ENCODE assay signal across 8 cellular contexts in the genomic region with DNA sequence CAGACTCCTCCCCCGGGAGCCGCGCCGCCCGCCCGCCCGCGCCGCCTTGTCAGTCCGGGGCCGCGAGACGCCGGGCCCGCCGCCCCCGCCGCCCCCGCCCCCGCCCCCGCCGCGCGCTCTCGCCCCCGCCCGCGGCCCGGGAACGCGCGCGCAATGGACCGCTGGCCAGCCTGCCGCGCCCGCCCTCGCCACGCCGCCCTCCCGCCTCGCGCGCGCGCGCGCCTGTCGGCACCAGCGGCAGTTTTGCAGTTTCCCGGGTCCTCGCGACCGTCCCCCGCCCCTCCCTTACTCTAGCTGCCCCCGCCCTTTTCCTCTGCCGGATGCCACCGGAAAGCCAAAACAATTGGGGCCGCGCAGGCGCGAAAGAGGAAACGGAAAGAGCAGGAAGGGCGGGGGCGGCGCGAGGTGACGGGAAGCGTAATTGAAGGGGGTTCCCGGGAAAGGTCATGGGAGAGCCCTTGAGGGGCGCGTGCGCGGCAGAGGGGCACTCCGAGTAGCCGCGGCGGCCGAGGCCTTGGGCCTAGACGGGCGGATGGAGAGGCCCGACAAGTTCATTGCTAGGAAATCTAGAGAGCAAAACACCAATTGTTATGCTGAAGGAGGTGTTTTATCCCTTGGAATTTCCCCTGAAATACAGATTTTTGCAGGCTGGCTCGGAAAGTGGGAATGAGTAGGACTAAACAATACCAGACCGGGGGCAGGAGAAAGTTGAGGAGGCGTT. TPM values are rescaled to one million over a fixed set of nuclear protein-coding genes. Genes with fewer than 3 reads are reported as not detected.
DNase-seq lines count a peak whose midpoint lies in the region; TF ChIP-seq lines count a peak whose summit lies in the region.

No MANE protein-coding gene starts in this region.

- TF ChIP-seq POLR2A in Raji (IDR thresholded peaks at IDR 0.05; ENCODE audit: insufficient read depth, low read depth, low read length), result peak; percentile 66

- H2AK5ac ChIP-seq in H9 (ENCODE audit: insufficient read length, low read length), result no peak overlapping the region

- H3K27me3 Mint-ChIP-seq in H9 (ENCODE audit: low read depth) (peaks cover 8% of the 10 kb centered on the region), neural crest cell (ENCODE audit: low read depth) (peaks cover 4% of the 10 kb centered on the region)

- H4K91ac ChIP-seq in H9 (ENCODE audit: insufficient read length, low read depth, low read length), result no peak overlapping the region

- H3K23me2 ChIP-seq in H9 (ENCODE audit: insufficient read length, low read depth, low read length, poor library complexity, severe bottlenecking), result peaks cover 11% of the 10 kb centered on the region

- peak overlapping the region; percentile 71 for H2BK120ac ChIP-seq in H9 (ENCODE audit: low read depth, low read length, poor library complexity, severe bottlenecking)

- H3K27ac Mint-ChIP-seq in H9 (peak overlapping the region; percentile 99), neural crest cell (ENCODE audit: unreplicated experiment) (peak overlapping the region; percentile 99)

- H3K4me2 ChIP-seq in H9 (ENCODE audit: insufficient read depth, insufficient read length, low read length), result peak overlapping the region; percentile 81

- H3K4me1 ChIP-seq in ES-I3 (ENCODE audit: insufficient read depth, low read length) (peaks cover 6% of the 10 kb centered on the region), H9 (ENCODE audit: insufficient read depth, low read length) (no peaks in the 10 kb centered on the region), stomach smooth muscle (ENCODE audit: control insufficient read depth, insufficient read depth, low read length) (peaks cover 7% of the 10 kb centered on the region)

- H2BK20ac ChIP-seq in H9 (ENCODE audit: low read depth, low read length, poor library complexity, severe bottlenecking), result no peak overlapping the region

- no peak overlapping the region for H2AFZ ChIP-seq in H9 (ENCODE audit: low read length)

- H3K27ac ChIP-seq in H9 (ENCODE audit: insufficient read length, low read depth, low read length) (peak overlapping the region; percentile 77), stomach smooth muscle (ENCODE audit: low read length) (peak overlapping the region; percentile 95)

- H3K79me2 ChIP-seq in H9 (ENCODE audit: insufficient read depth, low read length), result peaks cover 28% of the 10 kb centered on the region; the same call in 1 of the 2 replicates

- peak overlapping the region; percentile 93 for H3K18ac ChIP-seq in H9 (ENCODE audit: insufficient read length, low read depth, low read length)

- H4K8ac ChIP-seq in H9 (replicated peaks; ENCODE audit: insufficient read length, low read depth, low read length), result no peak overlapping the region

- H3K4me3 ChIP-seq in fibroblast of villous mesenchyme (ENCODE audit: low read depth, low read length) (peak overlapping the region; percentile 74), stomach smooth muscle (ENCODE audit: low read length in 2 of 2) (peak overlapping the region; percentile 60 to 94)

- no peak overlapping the region for H2BK15ac ChIP-seq in H9 (ENCODE audit: low read depth, low read length)

- no peak overlapping the region for H2BK5ac ChIP-seq in H9 (ENCODE audit: insufficient read length, low read length)

- H4K5ac ChIP-seq in H9 (ENCODE audit: insufficient read length, low read depth, low read length), result peak overlapping the region; percentile 13

- H3K36me3 Mint-ChIP-seq in H9 (ENCODE audit: insufficient read depth in 1 of 3, low read depth in 3 of 3) (no peaks in the 10 kb centered on the region; a peak in 2 of 7 replicates), neural crest cell (ENCODE audit: low read depth) (no peaks in the 10 kb centered on the region)

- H4K20me1 ChIP-seq in H9 (ENCODE audit: control insufficient read depth, insufficient read depth, insufficient read length), result no peaks in the 10 kb centered on the region

- H3K36me3 ChIP-seq in ES-I3 (ENCODE audit: insufficient read depth, low read length) (no peaks in the 10 kb centered on the region), stomach smooth muscle (ENCODE audit: control insufficient read depth in 2 of 2, insufficient read depth in 2 of 2, low read length in 2 of 2) (no peaks in the 10 kb centered on the region)

- no peak overlapping the region; the same call in 1 of the 2 replicates for H3K4ac ChIP-seq in H9 (ENCODE audit: low read depth, low read length)

- H3K9me3 Mint-ChIP-seq in H9 (no peaks in the 10 kb centered on the region; a peak in 2 of 5 replicates), neural crest cell (no peaks in the 10 kb centered on the region)

- peaks cover 3% of the 10 kb centered on the region for H3K79me1 ChIP-seq in H9 (ENCODE audit: insufficient read depth, low read depth, low read length, poor library complexity, severe bottlenecking)

- peak overlapping the region; percentile 38 for H2BK12ac ChIP-seq in H9 (ENCODE audit: insufficient read length, low read depth, low read length)

- H3K4me3 Mint-ChIP-seq in H9, result peak overlapping the region; percentile 81 to 88
- H3K4me3 Mint-ChIP-seq in neural crest cell, result peak overlapping the region; percentile 94

- H3K23ac ChIP-seq in H9 (ENCODE audit: insufficient read length, low read depth, low read length), result no peak overlapping the region

- DNase-seq in H9 (peak; percentile 97), M059J (ENCODE audit: low read depth) (peak; percentile 96), activated gamma-delta T cell (lab: John Stamatoyannopoulos, UW) (peak; percentile 95), fibroblast of villous mesenchyme (ENCODE audit: low read depth) (peak; percentile 94), neural crest cell (ENCODE audit: low read depth, low spot score) (peak; percentile 95)

- WGBS in H9 (ENCODE audit: extremely low coverage, insufficient read length, low lambda C conversion rate), result no CpG with 5 or more reads among the region's 85 CpGs

- no peaks in the 10 kb centered on the region for H3K27me3 ChIP-seq in H9 (ENCODE audit: insufficient read depth, low read length)
- H3K27me3 ChIP-seq in stomach smooth muscle (ENCODE audit: control insufficient read depth in 1 of 2, insufficient read depth in 2 of 2, low read length in 2 of 2), result no peaks in the 10 kb centered on the region

- no peak for TF ChIP-seq CTCF in H9 (conservative IDR thresholded peaks at IDR 0.05)
- no peak for TF ChIP-seq CTCF in fibroblast of villous mesenchyme (IDR thresholded peaks at IDR 0.05; ENCODE audit: insufficient read depth, low read depth, low read length)
- no peak for TF ChIP-seq CTCF in neural crest cell (conservative IDR thresholded peaks at IDR 0.05)

- H3K9ac ChIP-seq in ES-I3 (ENCODE audit: low read depth, low read length) (peak overlapping the region; percentile 91), H9 (ENCODE audit: extremely low read depth, insufficient read length, low read length) (peak overlapping the region; percentile 84), stomach smooth muscle (ENCODE audit: low read length in 2 of 2) (peak overlapping the region; percentile 81 to 90)

- peak overlapping the region; percentile 46 for H3T11ph ChIP-seq in H9 (ENCODE audit: low read length)

- peaks cover 28 to 32% of the 10 kb centered on the region in 2 experiments for H3K4me1 Mint-ChIP-seq in H9
- H3K4me1 Mint-ChIP-seq in neural crest cell, result peaks cover 58% of the 10 kb centered on the region

- H3K9me3 ChIP-seq in ES-I3 (ENCODE audit: control insufficient read depth, insufficient read depth, low read length) (no peaks in the 10 kb centered on the region), H9 (ENCODE audit: control insufficient read depth, low read depth, low read length) (no peaks in the 10 kb centered on the region), stomach smooth muscle (ENCODE audit: control insufficient read depth in 2 of 2, low read length in 2 of 2) (no peaks in the 10 kb centered on the region)

- no peak overlapping the region for H3K56ac ChIP-seq in H9 (ENCODE audit: insufficient read length, low read depth, low read length)

- H3K14ac ChIP-seq in H9 (ENCODE audit: insufficient read depth, low read length), result peak overlapping the region; percentile 94

RNA-seq across cellular contexts. Expression of gene KBTBD2, which starts 0.4 kb away (rescaled TPM):
- 31.5 and 34.2 TPM in 2 replicates for total RNA-seq in H9 (2021)
- 32.6 and 46.6 TPM in 2 replicates for total RNA-seq in M059J (2014; rRNA removed; shearing (Covaris generic))
- total RNA-seq in fibroblast of villous mesenchyme, result 39.6 and 54.8 TPM in 2 replicates
- 40.9 and 41.3 TPM in 2 replicates for total RNA-seq in neural crest cell

Comparison
In these comparisons a context has a peak if more than half of its experiments do, and no peak if none do; other contexts are left out.
1. Peak in every context shown above with its lines: DNase-seq, H3K4me3 ChIP-seq and H3K27ac ChIP-seq.